In the genomic region with DNA sequence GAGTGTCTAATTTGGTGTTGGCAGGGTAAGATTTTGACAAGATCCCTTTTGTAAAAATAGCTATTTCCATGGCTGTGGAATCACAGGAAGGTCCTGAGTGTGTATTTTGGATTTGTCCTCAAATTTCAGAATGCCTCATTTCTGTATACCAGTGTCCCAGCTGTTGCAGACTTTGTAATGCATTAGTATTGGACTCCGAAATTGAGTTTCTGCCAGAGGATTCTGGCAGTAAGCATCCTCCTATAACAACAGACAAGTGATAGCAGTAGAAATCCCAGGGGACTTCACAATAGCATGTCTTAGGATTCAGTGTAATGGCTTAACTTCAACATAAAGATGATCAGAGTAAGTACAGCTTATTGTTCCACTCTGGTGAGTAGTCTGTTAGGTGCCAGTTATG, we compare ENCODE assay signal across 35 cellular contexts.
A peak's percentile ranks its signal among the peaks of the same experiment; 100 is the strongest.
DNase-seq lines count a peak whose midpoint lies in the region; ATAC-seq and TF ChIP-seq lines count a peak whose summit lies in the region.
"Had no signal": no experiment of that assay in that cellular context is flagged by ENCODE, and none has a peak within 500 bp of the region (broad histone marks: within the 10 kb centered on the region; RNA-seq: fewer than 3 reads in every experiment).

No MANE protein-coding gene starts in this region.

- H3K27ac ChIP-seq in left ventricle myocardium inferior (replicated peaks), result no peak overlapping the region
- H3K27ac ChIP-seq: A549, cardiac muscle cell, epithelial cell of prostate, GM23248, heart left ventricle, lower lobe of right lung, upper lobe of left lung, VCaP had no signal

- peak; percentile 46 for ATAC-seq in Right ventricle myocardium superior (ENCODE audit: poor library complexity)
- ATAC-seq in left ventricle myocardium superior, result peak; percentile 52
- ATAC-seq: A549; HepG2; lower lobe of right lung; natural killer cell; Panc1; stimulated activated naive B cell treated with anti-CD40 and anti-IgM and Interleukin-4, amounts not matched to agents 10 μg/mL and 1 μg/mL and 100 μg/mL, for 72 hours had no signal

- DNase-seq in Right ventricle myocardium superior (no peak), left ventricle myocardium inferior (no peak), NCI-H82 treated with DMSO at 0.1 percent for 48 hours (lab: John Stamatoyannopoulos, UW; ENCODE audit: unreplicated experiment) (peak; percentile 47), left ventricle myocardium superior (no peak), NCI-H774 (lab: John Stamatoyannopoulos, UW) (no peak), iPS-NIHi11 (ENCODE audit: low spot score) (no peak), germinal center (ENCODE audit: low spot score) (no peak), COR-L47 (lab: John Stamatoyannopoulos, UW) (no peak)
- DNase-seq: activated CD4-positive, alpha-beta T cell treated with anti-CD3 and anti-CD28 coated beads for 48 hours; activated naive CD8-positive, alpha-beta T cell treated with anti-CD3 and anti-CD28 coated beads for 36 hours; AML-193; anterior cingulate cortex; CD4-positive, alpha-beta T cell; cortex of kidney; effector memory CD4-positive, alpha-beta T cell; foreskin fibroblast; GM23248; heart left ventricle; Karpas-422; lower lobe of right lung; natural killer cell; NCI-H1417 treated with DMSO at 0.1 percent for 48 hours; NCI-H2107; NCI-H510A treated with DMSO at 0.1 percent for 48 hours; SHP77 treated with DMSO at 0.1 percent for 48 hours; small intestine; stimulated activated naive B cell treated with anti-CD40 and anti-IgM and Interleukin-4, amounts not matched to agents 10 μg/mL and 1 μg/mL and 100 μg/mL, for 72 hours; SW 1271; upper lobe of left lung had no signal

- TF ChIP-seq CTCF in left ventricle myocardium inferior (IDR thresholded peaks at IDR 0.05; ENCODE audit: borderline replicate concordance), result no peak

- H3K4me1 ChIP-seq in left ventricle myocardium inferior, result peaks cover 5% of the 10 kb centered on the region
- H3K4me1 ChIP-seq: A549, lower lobe of right lung, upper lobe of left lung had no signal

- H3K36me3 ChIP-seq in left ventricle myocardium inferior, result no peaks in the 10 kb centered on the region
- H3K36me3 ChIP-seq: cardiac muscle cell, heart left ventricle, lower lobe of right lung, upper lobe of left lung had no signal

- intact Hi-C loops in Right ventricle myocardium superior (cut with DNase I), result no loop called here
- intact Hi-C loops in left ventricle myocardium inferior (cut with micrococcal nuclease), result no loop called here
- intact Hi-C loops in left ventricle myocardium superior (cut with micrococcal nuclease), result no loop called here

- H3K4me3 ChIP-seq in left ventricle myocardium inferior, result no peak overlapping the region
- H3K4me3 ChIP-seq: A549, cardiac muscle cell, GM23248, heart left ventricle, lower lobe of right lung, upper lobe of left lung had no signal

- no peaks in the 10 kb centered on the region for H3K27me3 ChIP-seq in left ventricle myocardium inferior (ENCODE audit: low read depth)
- H3K27me3 ChIP-seq: cardiac muscle cell, heart left ventricle, upper lobe of left lung had no signal

- peaks cover 12% of the 10 kb centered on the region for H3K9me3 ChIP-seq in left ventricle myocardium inferior (replicated peaks)
- H3K9me3 ChIP-seq: A549, lower lobe of right lung, upper lobe of left lung had no signal
